In the genomic region with DNA sequence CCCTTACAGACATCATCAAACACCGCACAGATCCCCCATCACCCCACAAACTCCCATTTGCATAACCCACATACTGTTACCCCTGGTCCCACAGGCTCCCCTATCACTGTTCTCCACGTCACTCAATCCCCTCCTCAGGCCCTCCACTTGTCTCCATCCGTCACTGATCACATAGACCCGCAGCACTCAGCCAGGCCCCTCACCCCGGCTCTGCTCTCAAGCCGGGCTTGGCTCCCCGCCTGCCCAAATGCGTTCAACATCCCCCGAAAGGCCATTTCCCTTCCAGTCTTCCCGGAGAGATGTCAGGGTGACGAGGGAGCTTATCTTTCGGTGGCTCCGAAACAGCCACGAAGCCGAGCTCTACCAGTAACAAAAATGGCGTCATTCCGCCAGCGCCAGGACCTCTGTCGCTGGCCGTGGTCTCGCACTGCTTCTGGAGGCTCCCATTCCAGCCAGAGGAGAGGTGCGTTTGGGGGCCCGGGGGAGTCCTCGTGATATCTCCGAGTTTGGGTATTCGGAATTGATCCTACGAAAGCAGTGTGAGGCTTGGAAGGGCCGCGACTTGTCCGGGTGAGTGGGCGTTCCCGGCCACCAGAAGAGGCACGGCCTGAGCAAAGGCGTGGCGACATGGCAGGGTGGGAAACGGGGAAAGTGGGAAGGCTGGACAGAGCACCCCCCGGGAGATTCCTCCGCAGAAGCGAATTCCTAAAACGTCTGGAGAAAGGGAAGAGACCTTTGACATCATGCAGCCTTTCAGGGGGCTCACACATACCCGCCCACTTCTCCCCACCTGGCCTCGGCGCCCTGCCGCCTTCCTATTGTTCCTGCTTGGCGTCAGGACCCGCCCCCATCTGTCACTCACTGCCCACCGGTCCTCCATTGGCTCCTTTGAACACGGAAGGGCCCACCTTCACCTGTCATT, we compare ENCODE assay signal across 1 cellular context.
A peak's percentile ranks its signal among the peaks of the same experiment; 100 is the strongest.
TF ChIP-seq lines count a peak whose summit lies in the region.

TSS of gene ZNF630 (minus strand) at position 577 of the 922 bp plus-strand sequence. CDS start 4,754 bp downstream, outside the sequence.

TF ChIP-seq in K562, 482 proteins besides CTCF, POLR2A, EP300 and RAD21 (continued from another document and continues in another):
- TF ChIP-seq SRF (CRISPR knock-in tag; IDR thresholded peaks at IDR 0.05) (no peak), YY1 (IDR thresholded peaks at IDR 0.05; ENCODE audit: borderline replicate concordance in 1 of 3, control insufficient read depth in 1 of 3, extremely low read depth in 1 of 3, insufficient read depth in 3 of 3, insufficient read length in 1 of 3, insufficient replicate concordance in 2 of 3, low read depth in 1 of 3, low read length in 2 of 3) (peak; percentile 54 to 91 (median 86)), RAD51 (IDR thresholded peaks at IDR 0.05; ENCODE audit: borderline replicate concordance, low read depth) (no peak), CEBPB (tag; IDR thresholded peaks at IDR 0.05) (no peak), ATF1 (CRISPR knock-in tag; IDR thresholded peaks at IDR 0.05) (no peak), ATF1 (tag; IDR thresholded peaks at IDR 0.05) (peak; percentile 47), E2F6 (IDR thresholded peaks at IDR 0.05; ENCODE audit: borderline replicate concordance in 1 of 2, extremely low read depth in 1 of 2, insufficient read depth in 1 of 2, insufficient read length in 1 of 2, low read depth in 1 of 2, low read length in 1 of 2, poor library complexity in 1 of 2, severe bottlenecking in 1 of 2) (peak in 1 of 2 experiments; percentile 43), ZFPM2 (CRISPR knock-in tag; IDR thresholded peaks at IDR 0.05) (no peak), FOS (IDR thresholded peaks at IDR 0.05; ENCODE audit: extremely low read depth, insufficient read length) (no peak), ZNF584 (CRISPR knock-in tag; IDR thresholded peaks at IDR 0.05; ENCODE audit: low read depth) (no peak), RBM15 (IDR thresholded peaks at IDR 0.05; ENCODE audit: insufficient read depth, low read length) (no peak), KDM1A (IDR thresholded peaks at IDR 0.05) (no peak), BRD9 (IDR thresholded peaks at IDR 0.05; ENCODE audit: low read depth, partially characterized antibody) (no peak), ZNF609 (CRISPR knock-in tag; IDR thresholded peaks at IDR 0.05; ENCODE audit: borderline replicate concordance) (no peak), KLF10 (CRISPR knock-in tag; IDR thresholded peaks at IDR 0.05) (no peak), ZNF23 (CRISPR knock-in tag; IDR thresholded peaks at IDR 0.05) (no peak), PKNOX1 (IDR thresholded peaks at IDR 0.05) (peak; percentile 97), PTBP1 (IDR thresholded peaks at IDR 0.05; ENCODE audit: low read depth, low read length) (no peak), SNRNP70 (optimal IDR thresholded peaks at IDR 0.05; ENCODE audit: low read depth, low read length) (no peak), POLR2AphosphoS5 (IDR thresholded peaks at IDR 0.05; ENCODE audit: control insufficient read depth, insufficient read depth, low read depth, low read length) (no peak), NFIC (IDR thresholded peaks at IDR 0.05) (no peak), RBM22 (IDR thresholded peaks at IDR 0.05; ENCODE audit: low read depth, low read length, poor library complexity, severe bottlenecking) (no peak), JUN (IDR thresholded peaks at IDR 0.05; ENCODE audit: borderline replicate concordance, low read depth, low read length) (no peak), JUN (CRISPR knock-in tag; IDR thresholded peaks at IDR 0.05; ENCODE audit: borderline replicate concordance) (no peak), ELF1 (tag; IDR thresholded peaks at IDR 0.05) (peak; percentile 64), ZNF717 (CRISPR knock-in tag; IDR thresholded peaks at IDR 0.05) (no peak), SOX6 (IDR thresholded peaks at IDR 0.05) (no peak), WHSC1 (IDR thresholded peaks at IDR 0.05; ENCODE audit: low read length) (no peak), ZNF644 (tag; IDR thresholded peaks at IDR 0.05; ENCODE audit: low read depth) (no peak), KHSRP (IDR thresholded peaks at IDR 0.05) (no peak), ZNF212 (CRISPR knock-in tag; IDR thresholded peaks at IDR 0.05) (no peak), SUPT5H (IDR thresholded peaks at IDR 0.05) (no peak), THAP12 (CRISPR knock-in tag; IDR thresholded peaks at IDR 0.05) (no peak), COPS2 (conservative IDR thresholded peaks at IDR 0.05) (no peak), PBX2 (CRISPR knock-in tag; IDR thresholded peaks at IDR 0.05; ENCODE audit: low read depth) (peak; percentile 71; the same call in 1 of the 2 replicates), PBX2 (tag; conservative IDR thresholded peaks at IDR 0.05; ENCODE audit: low read depth) (peak; percentile 72), TEAD1 (CRISPR knock-in tag; IDR thresholded peaks at IDR 0.05) (no peak), ETV1 (tag; conservative IDR thresholded peaks at IDR 0.05; ENCODE audit: low read depth) (no peak), GTF2A2 (tag; IDR thresholded peaks at IDR 0.05) (no peak)
- TF ChIP-seq, protein P1, sequence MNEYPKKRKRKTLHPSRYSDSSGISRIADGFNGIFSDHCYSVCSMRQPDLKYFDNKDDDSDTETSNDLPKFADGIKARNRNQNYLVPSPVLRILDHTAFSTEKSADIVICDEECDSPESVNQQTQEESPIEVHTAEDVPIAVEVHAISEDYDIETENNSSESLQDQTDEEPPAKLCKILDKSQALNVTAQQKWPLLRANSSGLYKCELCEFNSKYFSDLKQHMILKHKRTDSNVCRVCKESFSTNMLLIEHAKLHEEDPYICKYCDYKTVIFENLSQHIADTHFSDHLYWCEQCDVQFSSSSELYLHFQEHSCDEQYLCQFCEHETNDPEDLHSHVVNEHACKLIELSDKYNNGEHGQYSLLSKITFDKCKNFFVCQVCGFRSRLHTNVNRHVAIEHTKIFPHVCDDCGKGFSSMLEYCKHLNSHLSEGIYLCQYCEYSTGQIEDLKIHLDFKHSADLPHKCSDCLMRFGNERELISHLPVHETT (CRISPR knock-in tag; conservative IDR thresholded peaks at IDR 0.05 in 1 of 2, IDR thresholded peaks at IDR 0.05 in 1 of 2), result no peak
- TF ChIP-seq, protein P2, sequence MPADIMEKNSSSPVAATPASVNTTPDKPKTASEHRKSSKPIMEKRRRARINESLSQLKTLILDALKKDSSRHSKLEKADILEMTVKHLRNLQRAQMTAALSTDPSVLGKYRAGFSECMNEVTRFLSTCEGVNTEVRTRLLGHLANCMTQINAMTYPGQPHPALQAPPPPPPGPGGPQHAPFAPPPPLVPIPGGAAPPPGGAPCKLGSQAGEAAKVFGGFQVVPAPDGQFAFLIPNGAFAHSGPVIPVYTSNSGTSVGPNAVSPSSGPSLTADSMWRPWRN (IDR thresholded peaks at IDR 0.05; ENCODE audit: low read depth), result no peak
- TF ChIP-seq, protein P3, sequence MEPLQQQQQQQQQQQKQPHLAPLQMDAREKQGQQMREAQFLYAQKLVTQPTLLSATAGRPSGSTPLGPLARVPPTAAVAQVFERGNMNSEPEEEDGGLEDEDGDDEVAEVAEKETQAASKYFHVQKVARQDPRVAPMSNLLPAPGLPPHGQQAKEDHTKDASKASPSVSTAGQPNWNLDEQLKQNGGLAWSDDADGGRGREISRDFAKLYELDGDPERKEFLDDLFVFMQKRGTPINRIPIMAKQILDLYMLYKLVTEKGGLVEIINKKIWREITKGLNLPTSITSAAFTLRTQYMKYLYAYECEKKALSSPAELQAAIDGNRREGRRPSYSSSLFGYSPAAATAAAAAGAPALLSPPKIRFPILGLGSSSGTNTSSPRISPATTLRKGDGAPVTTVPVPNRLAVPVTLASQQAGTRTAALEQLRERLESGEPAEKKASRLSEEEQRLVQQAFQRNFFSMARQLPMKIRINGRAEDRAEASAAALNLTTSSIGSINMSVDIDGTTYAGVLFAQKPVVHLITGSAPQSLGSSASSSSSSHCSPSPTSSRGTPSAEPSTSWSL (CRISPR knock-in tag; IDR thresholded peaks at IDR 0.05; ENCODE audit: borderline replicate concordance), result no peak
